2 cellular contexts compared by ENCODE assay signal in the genomic region with DNA sequence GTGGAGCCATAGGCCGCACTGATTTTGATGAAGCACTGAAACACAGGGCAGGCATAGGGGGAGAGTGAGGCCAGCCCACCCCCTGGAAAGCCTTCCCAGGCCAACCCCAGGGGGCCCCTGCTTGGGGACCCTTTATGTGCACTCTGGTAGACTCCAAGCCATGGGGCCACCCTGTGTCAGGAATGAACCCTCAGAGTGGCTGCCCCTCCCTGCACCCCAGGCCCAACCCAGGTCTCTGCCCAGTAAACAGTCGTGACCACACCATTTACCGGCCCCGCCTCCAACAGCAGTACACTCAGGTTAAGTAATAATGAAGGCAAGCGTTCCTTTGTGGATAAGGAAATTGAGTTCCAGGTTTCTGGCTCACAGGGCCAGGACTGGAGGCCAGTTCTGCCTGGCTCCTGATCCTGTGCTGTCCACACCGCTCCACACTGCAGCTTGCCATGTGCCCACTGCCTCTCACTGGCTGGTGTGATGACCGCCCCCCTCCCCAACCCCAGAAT.
TF ChIP-seq lines count a peak whose summit lies in the region.

No MANE protein-coding gene starts in this region.

TF ChIP-seq in H1, 55 proteins besides CTCF, POLR2A, EP300 and RAD21:
- TF ChIP-seq SP1 (IDR thresholded peaks at IDR 0.05; ENCODE audit: low read depth, low read length) (no peak), POLR2AphosphoS5 (IDR thresholded peaks at IDR 0.05; ENCODE audit: low read depth, low read length) (no peak), EGR1 (IDR thresholded peaks at IDR 0.05; ENCODE audit: borderline replicate concordance, low read depth, low read length) (no peak), KDM5A (IDR thresholded peaks at IDR 0.05; ENCODE audit: low read length) (no peak), SP2 (IDR thresholded peaks at IDR 0.05; ENCODE audit: low read length) (no peak), CREB1 (IDR thresholded peaks at IDR 0.05) (no peak), ASH2L (IDR thresholded peaks at IDR 0.05; ENCODE audit: low read length) (no peak)
- TF ChIP-seq, protein P1, sequence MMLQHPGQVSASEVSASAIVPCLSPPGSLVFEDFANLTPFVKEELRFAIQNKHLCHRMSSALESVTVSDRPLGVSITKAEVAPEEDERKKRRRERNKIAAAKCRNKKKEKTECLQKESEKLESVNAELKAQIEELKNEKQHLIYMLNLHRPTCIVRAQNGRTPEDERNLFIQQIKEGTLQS (IDR thresholded peaks at IDR 0.05; ENCODE audit: insufficient read depth, low read depth, low read length): no peak

TF ChIP-seq in SK-N-SH, 30 proteins besides CTCF, POLR2A, EP300 and RAD21:
- TF ChIP-seq SIN3A (IDR thresholded peaks at IDR 0.05; ENCODE audit: borderline replicate concordance, low read depth, low read length): no peak
- TF ChIP-seq RCOR1 (IDR thresholded peaks at IDR 0.05; ENCODE audit: low read length): no peak
- no peak for TF ChIP-seq GATA2 (CRISPR knock-in tag; IDR thresholded peaks at IDR 0.05)
- TF ChIP-seq, protein P2, sequence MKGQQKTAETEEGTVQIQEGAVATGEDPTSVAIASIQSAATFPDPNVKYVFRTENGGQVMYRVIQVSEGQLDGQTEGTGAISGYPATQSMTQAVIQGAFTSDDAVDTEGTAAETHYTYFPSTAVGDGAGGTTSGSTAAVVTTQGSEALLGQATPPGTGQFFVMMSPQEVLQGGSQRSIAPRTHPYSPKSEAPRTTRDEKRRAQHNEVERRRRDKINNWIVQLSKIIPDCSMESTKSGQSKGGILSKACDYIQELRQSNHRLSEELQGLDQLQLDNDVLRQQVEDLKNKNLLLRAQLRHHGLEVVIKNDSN (IDR thresholded peaks at IDR 0.05; ENCODE audit: borderline replicate concordance, low read depth): no peak
- no peak for TF ChIP-seq ELF1 (IDR thresholded peaks at IDR 0.05)
- TF ChIP-seq GABPA (IDR thresholded peaks at IDR 0.05; ENCODE audit: low read depth): no peak
- no peak for TF ChIP-seq CHD2 (IDR thresholded peaks at IDR 0.05; ENCODE audit: low read length, partially characterized antibody)
- TF ChIP-seq SMC3 (IDR thresholded peaks at IDR 0.05; ENCODE audit: low read depth, low read length): no peak
- no peak for TF ChIP-seq RFX5 (IDR thresholded peaks at IDR 0.05; ENCODE audit: low read length)
- TF ChIP-seq TEAD4 (IDR thresholded peaks at IDR 0.05; ENCODE audit: borderline replicate concordance, insufficient read depth): no peak
- TF ChIP-seq FOSL2 (IDR thresholded peaks at IDR 0.05; ENCODE audit: borderline replicate concordance, low read depth): no peak
- TF ChIP-seq TAF1 (IDR thresholded peaks at IDR 0.05; ENCODE audit: borderline replicate concordance, low read depth, low read length): no peak
- TF ChIP-seq, protein P3, sequence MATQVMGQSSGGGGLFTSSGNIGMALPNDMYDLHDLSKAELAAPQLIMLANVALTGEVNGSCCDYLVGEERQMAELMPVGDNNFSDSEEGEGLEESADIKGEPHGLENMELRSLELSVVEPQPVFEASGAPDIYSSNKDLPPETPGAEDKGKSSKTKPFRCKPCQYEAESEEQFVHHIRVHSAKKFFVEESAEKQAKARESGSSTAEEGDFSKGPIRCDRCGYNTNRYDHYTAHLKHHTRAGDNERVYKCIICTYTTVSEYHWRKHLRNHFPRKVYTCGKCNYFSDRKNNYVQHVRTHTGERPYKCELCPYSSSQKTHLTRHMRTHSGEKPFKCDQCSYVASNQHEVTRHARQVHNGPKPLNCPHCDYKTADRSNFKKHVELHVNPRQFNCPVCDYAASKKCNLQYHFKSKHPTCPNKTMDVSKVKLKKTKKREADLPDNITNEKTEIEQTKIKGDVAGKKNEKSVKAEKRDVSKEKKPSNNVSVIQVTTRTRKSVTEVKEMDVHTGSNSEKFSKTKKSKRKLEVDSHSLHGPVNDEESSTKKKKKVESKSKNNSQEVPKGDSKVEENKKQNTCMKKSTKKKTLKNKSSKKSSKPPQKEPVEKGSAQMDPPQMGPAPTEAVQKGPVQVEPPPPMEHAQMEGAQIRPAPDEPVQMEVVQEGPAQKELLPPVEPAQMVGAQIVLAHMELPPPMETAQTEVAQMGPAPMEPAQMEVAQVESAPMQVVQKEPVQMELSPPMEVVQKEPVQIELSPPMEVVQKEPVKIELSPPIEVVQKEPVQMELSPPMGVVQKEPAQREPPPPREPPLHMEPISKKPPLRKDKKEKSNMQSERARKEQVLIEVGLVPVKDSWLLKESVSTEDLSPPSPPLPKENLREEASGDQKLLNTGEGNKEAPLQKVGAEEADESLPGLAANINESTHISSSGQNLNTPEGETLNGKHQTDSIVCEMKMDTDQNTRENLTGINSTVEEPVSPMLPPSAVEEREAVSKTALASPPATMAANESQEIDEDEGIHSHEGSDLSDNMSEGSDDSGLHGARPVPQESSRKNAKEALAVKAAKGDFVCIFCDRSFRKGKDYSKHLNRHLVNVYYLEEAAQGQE (IDR thresholded peaks at IDR 0.05; ENCODE audit: low read depth, low read length): no peak
- TF ChIP-seq NFIC (IDR thresholded peaks at IDR 0.05; ENCODE audit: borderline replicate concordance): no peak
